18 cellular contexts compared by ENCODE assay signal in the genomic region with DNA sequence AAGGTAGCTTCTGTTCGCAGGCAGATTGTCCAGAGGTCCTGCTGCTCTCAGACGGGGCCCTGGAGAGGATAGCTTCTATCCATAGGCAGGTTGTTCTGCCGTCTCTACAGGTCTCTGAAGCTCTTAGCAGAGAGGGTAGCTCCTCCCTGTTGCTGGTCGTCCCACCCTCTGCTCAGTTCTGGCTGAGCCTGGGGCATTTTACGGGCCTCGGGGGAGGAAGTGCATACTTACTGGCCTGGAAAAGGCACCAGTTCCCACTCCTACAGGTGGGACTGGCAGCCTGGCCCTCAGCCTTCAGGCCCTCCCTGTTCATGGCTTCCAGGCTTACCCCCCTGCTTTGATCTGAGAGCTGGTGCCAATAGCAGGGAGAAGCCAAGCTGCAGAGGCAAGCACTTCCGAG. TPM values are rescaled to one million over a fixed set of nuclear protein-coding genes. Genes with fewer than 3 reads are reported as not detected.
DNase-seq lines count a peak whose midpoint lies in the region; ATAC-seq and TF ChIP-seq lines count a peak whose summit lies in the region.
"Had no signal": no experiment of that assay in that cellular context is flagged by ENCODE, and none has a peak within 500 bp of the region (broad histone marks: within the 10 kb centered on the region; RNA-seq: fewer than 3 reads in every experiment).

No MANE protein-coding gene starts in this region.

- no peak for TF ChIP-seq CTCF in right atrium auricular region (IDR thresholded peaks at IDR 0.05)

- no peak overlapping the region for H3K27ac ChIP-seq in right atrium auricular region
- H3K27ac ChIP-seq: KMS-11, thoracic aorta had no signal

- H3K9me3 Mint-ChIP-seq in stimulated activated memory B cell treated with anti-CD40 and anti-IgM and Interleukin-4, amounts not matched to agents 10 μg/mL and 1 μg/mL and 100 μg/mL, for 72 hours: peaks cover 6% of the 10 kb centered on the region
- H3K9me3 Mint-ChIP-seq: activated naive CD4-positive, alpha-beta T cell treated with anti-CD3 and anti-CD28 coated beads, Interleukin-2, amount 50 U/mL, for 72 hours had no signal

- peaks cover 0 to 3% of the 10 kb centered on the region in 2 donors for H3K4me1 ChIP-seq in right atrium auricular region
- H3K4me1 ChIP-seq: breast epithelium, HAP-1 had no signal

- H3K9me3 ChIP-seq in right atrium auricular region (no peaks in the 10 kb centered on the region), T-helper 17 cell (ENCODE audit: control insufficient read depth, low read length, poor library complexity, severe bottlenecking) (no peaks in the 10 kb centered on the region)
- H3K9me3 ChIP-seq: breast epithelium, HAP-1, thoracic aorta had no signal

- H3K27ac Mint-ChIP-seq in T-helper 17 cell: peak overlapping the region; percentile 11
- H3K27ac Mint-ChIP-seq in stimulated activated memory B cell treated with anti-CD40 and anti-IgM and Interleukin-4, amounts not matched to agents 10 μg/mL and 1 μg/mL and 100 μg/mL, for 72 hours: peak overlapping the region; percentile 75

- H3K36me3 Mint-ChIP-seq in T-helper 17 cell (ENCODE audit: low read depth): peaks cover 6% of the 10 kb centered on the region
- peaks cover 58% of the 10 kb centered on the region for H3K36me3 Mint-ChIP-seq in stimulated activated memory B cell treated with anti-CD40 and anti-IgM and Interleukin-4, amounts not matched to agents 10 μg/mL and 1 μg/mL and 100 μg/mL, for 72 hours

- H3K27me3 Mint-ChIP-seq in T-helper 17 cell: no peaks in the 10 kb centered on the region
- H3K27me3 Mint-ChIP-seq in stimulated activated memory B cell treated with anti-CD40 and anti-IgM and Interleukin-4, amounts not matched to agents 10 μg/mL and 1 μg/mL and 100 μg/mL, for 72 hours: no peaks in the 10 kb centered on the region

- ATAC-seq in Right ventricle myocardium superior (ENCODE audit: poor library complexity) (peak; percentile 30), T-helper 17 cell (no peak), left colon (peak; percentile 60)
- no peak for ATAC-seq in stimulated activated memory B cell treated with anti-CD40 and anti-IgM and Interleukin-4, amounts not matched to agents 10 μg/mL and 1 μg/mL and 100 μg/mL, for 72 hours

- intact Hi-C loops in Right ventricle myocardium superior (cut with DNase I): no loop called here
- intact Hi-C loops in left colon (cut with DNase I, micrococcal nuclease): no loop called here

- H3K4me3 Mint-ChIP-seq in T-helper 17 cell: no peak overlapping the region
- H3K4me3 Mint-ChIP-seq in stimulated activated memory B cell treated with anti-CD40 and anti-IgM and Interleukin-4, amounts not matched to agents 10 μg/mL and 1 μg/mL and 100 μg/mL, for 72 hours: no peak overlapping the region

- H3K4me3 ChIP-seq in right atrium auricular region: no peak overlapping the region
- H3K4me3 ChIP-seq: breast epithelium, HAP-1, thoracic aorta had no signal

- no peaks in the 10 kb centered on the region for H3K27me3 ChIP-seq in right atrium auricular region
- H3K27me3 ChIP-seq: breast epithelium had no signal

- peaks cover 32% of the 10 kb centered on the region for H3K36me3 ChIP-seq in right atrium auricular region

- peaks cover 11% of the 10 kb centered on the region for H3K4me1 Mint-ChIP-seq in T-helper 17 cell
- peaks cover 12% of the 10 kb centered on the region for H3K4me1 Mint-ChIP-seq in stimulated activated memory B cell treated with anti-CD40 and anti-IgM and Interleukin-4, amounts not matched to agents 10 μg/mL and 1 μg/mL and 100 μg/mL, for 72 hours

- DNase-seq in Right ventricle myocardium superior: no peak
- no peak for DNase-seq in right atrium auricular region (ENCODE audit: low spot score)
- DNase-seq in T-helper 17 cell: no peak
- DNase-seq in left colon: no peak
- no peak for DNase-seq in activated effector memory CD4-positive, alpha-beta T cell treated with anti-CD3 and anti-CD28 coated beads, Interleukin-2, amount 50 U/mL, for 16 hours
- no peak for DNase-seq in activated gamma-delta T cell treated with Interleukin-2 at 50 U/mL for 16 hours
- DNase-seq in amygdala (lab: John Stamatoyannopoulos, UW): no peak
- DNase-seq: activated CD8-positive, alpha-beta memory T cell treated with anti-CD3 and anti-CD28 coated beads, Interleukin-2, amount 50 U/mL, for 48 hours; COR-L47; foreskin melanocyte; NCI-H1417; stimulated activated CD4-positive, alpha-beta T cell treated with anti-CD3 and anti-CD28 coated beads, Interleukin-15, amount 100 ng/mL, for 24 hours had no signal

RNA-seq across cellular contexts. Expression of a gene that starts 42.3 kb away (rescaled TPM):
- 8.8 TPM for total RNA-seq in Right ventricle myocardium superior
- 10 to 100 TPM; 13.5 to 15.8 TPM for total RNA-seq in right atrium auricular region
- 10 to 100 TPM; 31.8 to 32.4 TPM for total RNA-seq in T-helper 17 cell
- total RNA-seq in left colon: 10 to 100 TPM in 1 of 2 donors, 1 to 10 TPM in 1; 9.4 to 10.3 TPM

Comparison
In these comparisons a context has a peak if more than half of its experiments do, and no peak if none do; other contexts are left out.
1. ATAC-seq: peak in Right ventricle myocardium superior (single experiment) and left colon (single experiment); none in T-helper 17 cell (single experiment) and stimulated activated memory B cell treated with anti-CD40 and anti-IgM and Interleukin-4, amounts not matched to agents 10 μg/mL and 1 μg/mL and 100 μg/mL, for 72 hours (single experiment).